ENCODE assay signal across 35 cellular contexts in the genomic region with DNA sequence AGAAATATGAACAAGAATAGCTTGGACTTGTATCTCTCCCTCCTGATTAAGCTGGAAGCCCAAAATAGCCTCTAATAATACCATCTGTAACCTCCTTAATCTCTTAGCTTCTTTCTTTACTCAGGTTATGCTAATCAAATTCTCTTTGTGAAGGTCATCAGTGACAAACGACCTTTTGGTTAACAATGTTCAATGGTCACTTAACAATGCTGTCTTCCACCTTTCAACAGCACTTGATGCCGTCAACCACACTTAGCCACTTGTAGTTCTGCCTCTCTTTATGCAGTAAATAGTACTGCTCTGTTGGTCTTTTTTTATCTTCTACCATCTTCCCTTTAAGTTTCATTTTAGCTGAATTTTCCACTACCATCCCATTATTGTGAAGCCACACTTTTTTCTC.
"Had no signal": no experiment of that assay in that cellular context is flagged by ENCODE, and none has a peak within 500 bp of the region (broad histone marks: within the 10 kb centered on the region; RNA-seq: fewer than 3 reads in every experiment).

No MANE protein-coding gene starts in this region.

- H3K4me3 ChIP-seq: adrenal gland, colonic mucosa, esophagus squamous epithelium, gastroesophageal sphincter had no signal

- H3K27ac Mint-ChIP-seq: activated B cell treated with CpG ODN at 0.5 μM for 24 hours; activated CD8-positive, alpha-beta T cell treated with anti-CD3 and anti-CD28 coated beads for 36 hours; activated naive CD8-positive, alpha-beta T cell; activated naive CD8-positive, alpha-beta T cell treated with anti-CD3 and anti-CD28 coated beads, Interleukin-2, amount 50 U/mL, for 24 hours; activated T-helper 17 cell treated with anti-CD3 and anti-CD28 coated beads, Interleukin-2, amount 50 U/mL, for 72 hours; brain; T-helper 17 cell; T-helper 2 cell treated with Interferon-gamma antibody and Interleukin-4, amounts not matched to agents 5 μg/mL and 100 μg/mL, for 36 hours had no signal

- FAIRE-seq: bronchial epithelial cell, endometrium, endothelial cell of umbilical vein had no signal

- H3K9me3 ChIP-seq: adrenal gland, colonic mucosa, esophagus squamous epithelium, gastroesophageal sphincter had no signal

- H3K36me3 Mint-ChIP-seq: brain had no signal

- H3K27me3 ChIP-seq: adrenal gland, colonic mucosa, esophagus squamous epithelium, gastroesophageal sphincter had no signal

- H3K4me3 Mint-ChIP-seq: activated B cell treated with CpG ODN at 0.5 μM for 24 hours; activated CD8-positive, alpha-beta T cell treated with anti-CD3 and anti-CD28 coated beads for 36 hours; activated naive CD8-positive, alpha-beta T cell; activated naive CD8-positive, alpha-beta T cell treated with anti-CD3 and anti-CD28 coated beads, Interleukin-2, amount 50 U/mL, for 24 hours; activated T-cell treated with anti-CD3 and anti-CD28 coated beads, Interleukin-2, amount 50 U/mL, for 4 hours; activated T-helper 17 cell treated with anti-CD3 and anti-CD28 coated beads, Interleukin-2, amount 50 U/mL, for 72 hours; brain; T-helper 17 cell; T-helper 2 cell treated with Interferon-gamma antibody and Interleukin-4, amounts not matched to agents 5 μg/mL and 100 μg/mL, for 36 hours had no signal

- H3K9me3 Mint-ChIP-seq: activated T-cell treated with anti-CD3 and anti-CD28 coated beads, Interleukin-2, amount 50 U/mL, for 4 hours; activated T-helper 17 cell treated with anti-CD3 and anti-CD28 coated beads, Interleukin-2, amount 50 U/mL, for 72 hours had no signal

- DNase-seq: activated B cell treated with CpG ODN at 0.5 μM for 24 hours; activated CD4-positive, alpha-beta T cell treated with anti-CD3 and anti-CD28 coated beads for 48 hours; activated CD4-positive, alpha-beta T cell treated with anti-CD3 and anti-CD28 coated beads, Interleukin-2, amount 50 U/mL, for 1 hour; activated CD4-positive, alpha-beta T cell treated with anti-CD3 and anti-CD28 coated beads, Interleukin-2, amount 50 U/mL, for 48 hours; activated CD8-positive, alpha-beta memory T cell treated with anti-CD3 and anti-CD28 coated beads for 24 hours; activated CD8-positive, alpha-beta T cell treated with anti-CD3 and anti-CD28 coated beads for 36 hours; activated effector memory CD4-positive, alpha-beta T cell treated with Interleukin-2 at 50 U/mL for 16 hours; activated gamma-delta T cell treated with Interleukin-2 at 50 U/mL for 16 hours; activated naive CD4-positive, alpha-beta T cell treated with anti-CD3 and anti-CD28 coated beads, Interleukin-2, amount 50 U/mL, for 16 hours; activated naive CD4-positive, alpha-beta T cell treated with Interleukin-2 at 50 U/mL for 16 hours; activated naive CD8-positive, alpha-beta T cell treated with anti-CD3 and anti-CD28 coated beads, Interleukin-2, amount 50 U/mL, for 24 hours; activated T-cell treated with anti-CD3 and anti-CD28 coated beads, Interleukin-2, amount 50 U/mL, for 4 hours; adrenal gland; amygdala; aorta; central memory CD4-positive, alpha-beta T cell; cerebellar nuclear complex; colonic mucosa; effector CD8-positive, alpha-beta T cell; esophagus squamous epithelium; foreskin melanocyte; T-helper 1 cell; T-helper 17 cell; T1000; WERI-Rb-1 had no signal

- H3K27ac ChIP-seq: adrenal gland, colonic mucosa, epithelial cell of prostate, esophagus squamous epithelium, gastroesophageal sphincter, WERI-Rb-1 had no signal

- ATAC-seq: activated CD4-positive, CD25-positive, alpha-beta regulatory T cell treated with anti-CD3 and anti-CD28 coated beads, Interleukin-2, amount 50 U/mL, for 24 hours; activated CD8-positive, alpha-beta T cell treated with anti-CD3 and anti-CD28 coated beads for 36 hours; activated naive CD8-positive, alpha-beta T cell treated with anti-CD3 and anti-CD28 coated beads, Interleukin-2, amount 50 U/mL, for 24 hours; activated T-cell treated with anti-CD3 and anti-CD28 coated beads, Interleukin-2, amount 50 U/mL, for 4 hours; activated T-helper 17 cell treated with anti-CD3 and anti-CD28 coated beads, Interleukin-2, amount 50 U/mL, for 72 hours; gastroesophageal sphincter; T-helper 17 cell had no signal

- H3K36me3 ChIP-seq: adrenal gland, colonic mucosa, esophagus squamous epithelium, gastroesophageal sphincter, WERI-Rb-1 had no signal

- H3K4me1 ChIP-seq: adrenal gland, colonic mucosa, esophagus squamous epithelium, gastroesophageal sphincter had no signal

- H3K27me3 Mint-ChIP-seq: activated CD8-positive, alpha-beta T cell treated with anti-CD3 and anti-CD28 coated beads for 36 hours; activated naive CD8-positive, alpha-beta T cell had no signal

- H3K4me1 Mint-ChIP-seq: activated B cell treated with CpG ODN at 0.5 μM for 24 hours; activated T-helper 17 cell treated with anti-CD3 and anti-CD28 coated beads, Interleukin-2, amount 50 U/mL, for 72 hours; T-helper 17 cell had no signal
